ENCODE assay signal across 1 cellular context in the genomic region with DNA sequence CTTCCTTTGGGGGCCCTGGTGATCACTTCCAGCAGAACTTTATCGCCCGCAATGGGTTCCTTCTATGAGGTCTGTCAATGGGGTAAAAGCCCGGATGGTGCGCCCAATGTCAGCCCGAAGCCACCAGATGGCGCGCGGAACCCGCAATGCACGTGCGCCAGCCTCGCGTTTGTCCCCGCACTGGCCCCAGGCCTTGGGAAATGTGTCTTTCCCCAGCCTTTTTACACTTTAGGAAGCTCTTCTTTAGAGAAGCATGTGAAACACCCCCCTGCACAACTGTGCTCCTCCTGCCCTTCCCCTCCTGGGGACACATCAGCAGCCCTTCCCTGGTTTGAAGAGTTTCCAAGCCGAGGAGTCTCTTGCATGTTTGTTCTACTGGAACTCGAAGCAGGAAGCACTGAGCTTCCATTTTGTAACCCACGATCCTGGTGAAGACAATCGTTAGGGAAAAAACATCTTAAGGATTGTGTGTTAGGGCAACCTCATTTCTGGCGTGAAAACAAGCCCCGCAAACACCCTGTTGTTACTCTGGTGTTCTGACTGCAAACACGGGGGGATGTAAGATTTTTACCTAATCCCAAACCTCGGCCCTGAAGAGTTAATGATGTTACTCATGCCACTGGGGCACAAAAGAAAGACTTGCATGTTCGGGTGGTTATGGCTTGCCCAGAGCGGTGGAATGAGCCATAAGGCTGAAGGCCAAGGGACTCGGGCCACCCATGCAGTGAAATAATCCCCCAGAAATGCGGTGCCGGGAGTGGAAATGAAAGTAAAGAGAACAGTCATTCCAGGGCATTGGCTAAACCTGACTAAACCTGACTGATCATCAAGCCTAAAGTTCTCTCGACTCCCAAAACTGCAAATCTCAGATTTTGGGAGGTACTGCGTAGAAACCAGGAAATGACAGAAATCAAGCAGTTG.
TF ChIP-seq lines count a peak whose summit lies in the region.

No MANE protein-coding gene starts in this region.

TF ChIP-seq in HepG2, 621 proteins besides CTCF, POLR2A, EP300 and RAD21 (continued from another document and continues in another):
- TF ChIP-seq, protein P1, sequence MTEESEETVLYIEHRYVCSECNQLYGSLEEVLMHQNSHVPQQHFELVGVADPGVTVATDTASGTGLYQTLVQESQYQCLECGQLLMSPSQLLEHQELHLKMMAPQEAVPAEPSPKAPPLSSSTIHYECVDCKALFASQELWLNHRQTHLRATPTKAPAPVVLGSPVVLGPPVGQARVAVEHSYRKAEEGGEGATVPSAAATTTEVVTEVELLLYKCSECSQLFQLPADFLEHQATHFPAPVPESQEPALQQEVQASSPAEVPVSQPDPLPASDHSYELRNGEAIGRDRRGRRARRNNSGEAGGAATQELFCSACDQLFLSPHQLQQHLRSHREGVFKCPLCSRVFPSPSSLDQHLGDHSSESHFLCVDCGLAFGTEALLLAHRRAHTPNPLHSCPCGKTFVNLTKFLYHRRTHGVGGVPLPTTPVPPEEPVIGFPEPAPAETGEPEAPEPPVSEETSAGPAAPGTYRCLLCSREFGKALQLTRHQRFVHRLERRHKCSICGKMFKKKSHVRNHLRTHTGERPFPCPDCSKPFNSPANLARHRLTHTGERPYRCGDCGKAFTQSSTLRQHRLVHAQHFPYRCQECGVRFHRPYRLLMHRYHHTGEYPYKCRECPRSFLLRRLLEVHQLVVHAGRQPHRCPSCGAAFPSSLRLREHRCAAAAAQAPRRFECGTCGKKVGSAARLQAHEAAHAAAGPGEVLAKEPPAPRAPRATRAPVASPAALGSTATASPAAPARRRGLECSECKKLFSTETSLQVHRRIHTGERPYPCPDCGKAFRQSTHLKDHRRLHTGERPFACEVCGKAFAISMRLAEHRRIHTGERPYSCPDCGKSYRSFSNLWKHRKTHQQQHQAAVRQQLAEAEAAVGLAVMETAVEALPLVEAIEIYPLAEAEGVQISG (CRISPR knock-in tag; IDR thresholded peaks at IDR 0.05) = 0 out of 2 replicates have a peak, but pooled peaks have one; percentile 33
- TF ChIP-seq, protein P2, sequence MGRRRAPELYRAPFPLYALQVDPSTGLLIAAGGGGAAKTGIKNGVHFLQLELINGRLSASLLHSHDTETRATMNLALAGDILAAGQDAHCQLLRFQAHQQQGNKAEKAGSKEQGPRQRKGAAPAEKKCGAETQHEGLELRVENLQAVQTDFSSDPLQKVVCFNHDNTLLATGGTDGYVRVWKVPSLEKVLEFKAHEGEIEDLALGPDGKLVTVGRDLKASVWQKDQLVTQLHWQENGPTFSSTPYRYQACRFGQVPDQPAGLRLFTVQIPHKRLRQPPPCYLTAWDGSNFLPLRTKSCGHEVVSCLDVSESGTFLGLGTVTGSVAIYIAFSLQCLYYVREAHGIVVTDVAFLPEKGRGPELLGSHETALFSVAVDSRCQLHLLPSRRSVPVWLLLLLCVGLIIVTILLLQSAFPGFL (CRISPR knock-in tag; IDR thresholded peaks at IDR 0.05) = no peak
- TF ChIP-seq ZNF773 (CRISPR knock-in tag; IDR thresholded peaks at IDR 0.05; ENCODE audit: borderline replicate concordance) = no peak
- no peak for TF ChIP-seq ZNF530 (CRISPR knock-in tag; IDR thresholded peaks at IDR 0.05; ENCODE audit: low read depth)
- no peak for TF ChIP-seq NR3C1 (CRISPR knock-in tag; IDR thresholded peaks at IDR 0.05)
- no peak for TF ChIP-seq SP140L (CRISPR knock-in tag; IDR thresholded peaks at IDR 0.05; ENCODE audit: borderline replicate concordance)
- TF ChIP-seq, protein P3, sequence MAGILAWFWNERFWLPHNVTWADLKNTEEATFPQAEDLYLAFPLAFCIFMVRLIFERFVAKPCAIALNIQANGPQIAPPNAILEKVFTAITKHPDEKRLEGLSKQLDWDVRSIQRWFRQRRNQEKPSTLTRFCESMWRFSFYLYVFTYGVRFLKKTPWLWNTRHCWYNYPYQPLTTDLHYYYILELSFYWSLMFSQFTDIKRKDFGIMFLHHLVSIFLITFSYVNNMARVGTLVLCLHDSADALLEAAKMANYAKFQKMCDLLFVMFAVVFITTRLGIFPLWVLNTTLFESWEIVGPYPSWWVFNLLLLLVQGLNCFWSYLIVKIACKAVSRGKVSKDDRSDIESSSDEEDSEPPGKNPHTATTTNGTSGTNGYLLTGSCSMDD (CRISPR knock-in tag; IDR thresholded peaks at IDR 0.05) = no peak
- TF ChIP-seq AHR (CRISPR knock-in tag; IDR thresholded peaks at IDR 0.05) = 0 out of 2 replicates have a peak, but pooled peaks have one; percentile 39
- no peak for TF ChIP-seq ZNF557 (CRISPR knock-in tag; IDR thresholded peaks at IDR 0.05)
- no peak for TF ChIP-seq ZNF160 (CRISPR knock-in tag; IDR thresholded peaks at IDR 0.05)
- no peak for TF ChIP-seq ARNT (IDR thresholded peaks at IDR 0.05)
- no peak for TF ChIP-seq ZSCAN25 (CRISPR knock-in tag; IDR thresholded peaks at IDR 0.05)
- TF ChIP-seq, protein P4, sequence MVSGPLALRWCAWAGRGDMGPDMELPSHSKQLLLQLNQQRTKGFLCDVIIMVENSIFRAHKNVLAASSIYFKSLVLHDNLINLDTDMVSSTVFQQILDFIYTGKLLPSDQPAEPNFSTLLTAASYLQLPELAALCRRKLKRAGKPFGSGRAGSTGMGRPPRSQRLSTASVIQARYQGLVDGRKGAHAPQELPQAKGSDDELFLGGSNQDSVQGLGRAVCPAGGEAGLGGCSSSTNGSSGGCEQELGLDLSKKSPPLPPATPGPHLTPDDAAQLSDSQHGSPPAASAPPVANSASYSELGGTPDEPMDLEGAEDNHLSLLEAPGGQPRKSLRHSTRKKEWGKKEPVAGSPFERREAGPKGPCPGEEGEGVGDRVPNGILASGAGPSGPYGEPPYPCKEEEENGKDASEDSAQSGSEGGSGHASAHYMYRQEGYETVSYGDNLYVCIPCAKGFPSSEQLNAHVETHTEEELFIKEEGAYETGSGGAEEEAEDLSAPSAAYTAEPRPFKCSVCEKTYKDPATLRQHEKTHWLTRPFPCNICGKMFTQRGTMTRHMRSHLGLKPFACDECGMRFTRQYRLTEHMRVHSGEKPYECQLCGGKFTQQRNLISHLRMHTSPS (CRISPR knock-in tag; IDR thresholded peaks at IDR 0.05; ENCODE audit: low read depth) = no peak
- TF ChIP-seq, protein P5, sequence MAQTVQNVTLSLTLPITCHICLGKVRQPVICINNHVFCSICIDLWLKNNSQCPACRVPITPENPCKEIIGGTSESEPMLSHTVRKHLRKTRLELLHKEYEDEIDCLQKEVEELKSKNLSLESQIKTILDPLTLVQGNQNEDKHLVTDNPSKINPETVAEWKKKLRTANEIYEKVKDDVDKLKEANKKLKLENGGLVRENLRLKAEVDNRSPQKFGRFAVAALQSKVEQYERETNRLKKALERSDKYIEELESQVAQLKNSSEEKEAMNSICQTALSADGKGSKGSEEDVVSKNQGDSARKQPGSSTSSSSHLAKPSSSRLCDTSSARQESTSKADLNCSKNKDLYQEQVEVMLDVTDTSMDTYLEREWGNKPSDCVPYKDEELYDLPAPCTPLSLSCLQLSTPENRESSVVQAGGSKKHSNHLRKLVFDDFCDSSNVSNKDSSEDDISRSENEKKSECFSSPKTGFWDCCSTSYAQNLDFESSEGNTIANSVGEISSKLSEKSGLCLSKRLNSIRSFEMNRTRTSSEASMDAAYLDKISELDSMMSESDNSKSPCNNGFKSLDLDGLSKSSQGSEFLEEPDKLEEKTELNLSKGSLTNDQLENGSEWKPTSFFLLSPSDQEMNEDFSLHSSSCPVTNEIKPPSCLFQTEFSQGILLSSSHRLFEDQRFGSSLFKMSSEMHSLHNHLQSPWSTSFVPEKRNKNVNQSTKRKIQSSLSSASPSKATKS (CRISPR knock-in tag; IDR thresholded peaks at IDR 0.05) = no peak
- TF ChIP-seq, protein P6, sequence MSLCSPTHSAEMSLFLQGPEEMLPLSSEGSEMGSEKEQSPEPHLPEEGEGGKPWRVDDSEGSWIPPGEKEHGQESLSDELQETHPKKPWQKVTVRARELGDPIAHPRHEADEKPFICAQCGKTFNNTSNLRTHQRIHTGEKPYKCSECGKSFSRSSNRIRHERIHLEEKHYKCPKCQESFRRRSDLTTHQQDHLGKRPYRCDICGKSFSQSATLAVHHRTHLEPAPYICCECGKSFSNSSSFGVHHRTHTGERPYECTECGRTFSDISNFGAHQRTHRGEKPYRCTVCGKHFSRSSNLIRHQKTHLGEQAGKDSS (CRISPR knock-in tag; IDR thresholded peaks at IDR 0.05; ENCODE audit: borderline replicate concordance, low read depth) = peak; percentile 69; the same call in 1 of the 2 replicates
- no peak for TF ChIP-seq ZNF720 (CRISPR knock-in tag; IDR thresholded peaks at IDR 0.05)
- no peak for TF ChIP-seq KDM1A (CRISPR knock-in tag; IDR thresholded peaks at IDR 0.05)
- TF ChIP-seq, protein P7, sequence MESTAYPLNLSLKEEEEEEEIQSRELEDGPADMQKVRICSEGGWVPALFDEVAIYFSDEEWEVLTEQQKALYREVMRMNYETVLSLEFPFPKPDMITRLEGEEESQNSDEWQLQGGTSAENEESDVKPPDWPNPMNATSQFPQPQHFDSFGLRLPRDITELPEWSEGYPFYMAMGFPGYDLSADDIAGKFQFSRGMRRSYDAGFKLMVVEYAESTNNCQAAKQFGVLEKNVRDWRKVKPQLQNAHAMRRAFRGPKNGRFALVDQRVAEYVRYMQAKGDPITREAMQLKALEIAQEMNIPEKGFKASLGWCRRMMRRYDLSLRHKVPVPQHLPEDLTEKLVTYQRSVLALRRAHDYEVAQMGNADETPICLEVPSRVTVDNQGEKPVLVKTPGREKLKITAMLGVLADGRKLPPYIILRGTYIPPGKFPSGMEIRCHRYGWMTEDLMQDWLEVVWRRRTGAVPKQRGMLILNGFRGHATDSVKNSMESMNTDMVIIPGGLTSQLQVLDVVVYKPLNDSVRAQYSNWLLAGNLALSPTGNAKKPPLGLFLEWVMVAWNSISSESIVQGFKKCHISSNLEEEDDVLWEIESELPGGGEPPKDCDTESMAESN (CRISPR knock-in tag; conservative IDR thresholded peaks at IDR 0.05) = peak; percentile 70
- TF ChIP-seq SIN3A (IDR thresholded peaks at IDR 0.05; ENCODE audit: borderline replicate concordance, low read depth, low read length) = no peak
- TF ChIP-seq BORCS8-MEF2B (CRISPR knock-in tag; IDR thresholded peaks at IDR 0.05) = peak; percentile 91
- TF ChIP-seq SIX1 (CRISPR knock-in tag; IDR thresholded peaks at IDR 0.05; ENCODE audit: borderline replicate concordance) = no peak
- no peak for TF ChIP-seq ZNF256 (CRISPR knock-in tag; conservative IDR thresholded peaks at IDR 0.05)
- TF ChIP-seq ZNF333 (CRISPR knock-in tag; IDR thresholded peaks at IDR 0.05; ENCODE audit: borderline replicate concordance) = no peak
- TF ChIP-seq PCBP2 (optimal IDR thresholded peaks at IDR 0.05; ENCODE audit: low read depth, low read length, poor library complexity, severe bottlenecking) = no peak
- TF ChIP-seq ZMAT3 (CRISPR knock-in tag; conservative IDR thresholded peaks at IDR 0.05) = no peak
- no peak for TF ChIP-seq KMT2A (CRISPR knock-in tag; IDR thresholded peaks at IDR 0.05)
- no peak for TF ChIP-seq ZNF879 (CRISPR knock-in tag; IDR thresholded peaks at IDR 0.05)
- TF ChIP-seq KAT2B (IDR thresholded peaks at IDR 0.05; ENCODE audit: borderline replicate concordance, low read depth, low read length) = no peak
- no peak for TF ChIP-seq HOXA7 (CRISPR knock-in tag; IDR thresholded peaks at IDR 0.05)
- TF ChIP-seq TMF1 (CRISPR knock-in tag; IDR thresholded peaks at IDR 0.05; ENCODE audit: low read depth) = no peak; the same call in 1 of the 2 replicates
- TF ChIP-seq MIER2 (CRISPR knock-in tag; IDR thresholded peaks at IDR 0.05) = peak; percentile 49; the same call in 1 of the 2 replicates
- peak; percentile 73 for TF ChIP-seq YY1 (IDR thresholded peaks at IDR 0.05; ENCODE audit: insufficient read depth, insufficient replicate concordance, low read depth, low read length)
- TF ChIP-seq, protein P8, sequence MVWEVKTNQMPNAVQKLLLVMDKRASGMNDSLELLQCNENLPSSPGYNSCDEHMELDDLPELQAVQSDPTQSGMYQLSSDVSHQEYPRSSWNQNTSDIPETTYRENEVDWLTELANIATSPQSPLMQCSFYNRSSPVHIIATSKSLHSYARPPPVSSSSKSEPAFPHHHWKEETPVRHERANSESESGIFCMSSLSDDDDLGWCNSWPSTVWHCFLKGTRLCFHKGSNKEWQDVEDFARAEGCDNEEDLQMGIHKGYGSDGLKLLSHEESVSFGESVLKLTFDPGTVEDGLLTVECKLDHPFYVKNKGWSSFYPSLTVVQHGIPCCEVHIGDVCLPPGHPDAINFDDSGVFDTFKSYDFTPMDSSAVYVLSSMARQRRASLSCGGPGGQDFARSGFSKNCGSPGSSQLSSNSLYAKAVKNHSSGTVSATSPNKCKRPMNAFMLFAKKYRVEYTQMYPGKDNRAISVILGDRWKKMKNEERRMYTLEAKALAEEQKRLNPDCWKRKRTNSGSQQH (CRISPR knock-in tag; IDR thresholded peaks at IDR 0.05; ENCODE audit: low read depth) = 0 out of 2 replicates have a peak, but pooled peaks have one; percentile 33
- 0 out of 2 replicates have a peak, but pooled peaks have one; percentile 28 for TF ChIP-seq ZNF768 (CRISPR knock-in tag; IDR thresholded peaks at IDR 0.05)
- TF ChIP-seq BRD4 (CRISPR knock-in tag; IDR thresholded peaks at IDR 0.05) = peak; percentile 56; the same call in 1 of the 2 replicates
- no peak for TF ChIP-seq ZNF7 (CRISPR knock-in tag; IDR thresholded peaks at IDR 0.05)
- TF ChIP-seq KDM3A (CRISPR knock-in tag; IDR thresholded peaks at IDR 0.05; ENCODE audit: low read depth) = 0 out of 2 replicates have a peak, but pooled peaks have one; percentile 36
- TF ChIP-seq ZNF431 (CRISPR knock-in tag; IDR thresholded peaks at IDR 0.05; ENCODE audit: borderline replicate concordance, low read depth) = 0 out of 2 replicates have a peak, but pooled peaks have one; percentile 35
- no peak for TF ChIP-seq NFRKB (IDR thresholded peaks at IDR 0.05)
- TF ChIP-seq, protein P9, sequence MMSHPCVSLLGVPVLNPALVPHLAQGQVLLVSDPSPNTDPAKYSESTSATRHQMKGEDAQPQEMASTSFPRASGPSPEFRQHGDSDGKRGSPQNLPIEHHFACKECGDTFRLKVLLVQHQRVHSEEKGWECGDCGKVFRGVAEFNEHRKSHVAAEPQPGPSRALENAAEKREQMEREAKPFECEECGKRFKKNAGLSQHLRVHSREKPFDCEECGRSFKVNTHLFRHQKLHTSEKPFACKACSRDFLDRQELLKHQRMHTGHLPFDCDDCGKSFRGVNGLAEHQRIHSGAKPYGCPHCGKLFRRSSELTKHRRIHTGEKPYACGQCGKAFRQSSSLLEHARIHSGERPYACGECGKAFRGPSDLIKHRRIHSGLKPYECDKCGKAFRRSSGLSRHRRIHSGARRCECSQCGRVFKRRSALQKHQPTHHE (CRISPR knock-in tag; IDR thresholded peaks at IDR 0.05; ENCODE audit: borderline replicate concordance) = 0 out of 2 replicates have a peak, but pooled peaks have one; percentile 51
- no peak for TF ChIP-seq RFX1 (IDR thresholded peaks at IDR 0.05)
- TF ChIP-seq TBL1XR1 (IDR thresholded peaks at IDR 0.05; ENCODE audit: borderline replicate concordance, low read length, partially characterized antibody) = peak; percentile 43
- no peak for TF ChIP-seq SOX13 (IDR thresholded peaks at IDR 0.05)
- peak in 1 of 2 experiments; percentile 33; a peak in 1 of 4 replicates for TF ChIP-seq SOX13 (CRISPR knock-in tag; conservative IDR thresholded peaks at IDR 0.05 in 1 of 2, IDR thresholded peaks at IDR 0.05 in 1 of 2)
- TF ChIP-seq ELF1 (CRISPR knock-in tag; IDR thresholded peaks at IDR 0.05) = no peak
- TF ChIP-seq FOXM1 (CRISPR knock-in tag; IDR thresholded peaks at IDR 0.05) = no peak
- TF ChIP-seq MAF1 (CRISPR knock-in tag; IDR thresholded peaks at IDR 0.05; ENCODE audit: borderline replicate concordance) = no peak
- TF ChIP-seq SSRP1 (CRISPR knock-in tag; IDR thresholded peaks at IDR 0.05) = peak; percentile 21; the same call in 1 of the 2 replicates
- TF ChIP-seq CEBPB (IDR thresholded peaks at IDR 0.05; ENCODE audit: borderline replicate concordance, low read depth, low read length) = no peak
- TF ChIP-seq HMG20B (CRISPR knock-in tag; conservative IDR thresholded peaks at IDR 0.05) = no peak
- TF ChIP-seq RFX3 (CRISPR knock-in tag; IDR thresholded peaks at IDR 0.05) = no peak
- no peak for TF ChIP-seq WIZ (CRISPR knock-in tag; IDR thresholded peaks at IDR 0.05)
- TF ChIP-seq ZNF224 (CRISPR knock-in tag; IDR thresholded peaks at IDR 0.05) = no peak
- TF ChIP-seq TP53 (CRISPR knock-in tag; conservative IDR thresholded peaks at IDR 0.05) = no peak
